Comparison of ENCODE assay signal across 8 cellular contexts in genomic region chr2:70089220-70089945, GRCh38.
A peak's percentile ranks its signal among the peaks of the same experiment; 100 is the strongest.
DNase-seq lines count a peak whose midpoint lies in the region; ATAC-seq and TF ChIP-seq lines count a peak whose summit lies in the region.

No MANE protein-coding gene starts in this region.

- H3K4me1 ChIP-seq in neutrophil (ENCODE audit: control insufficient read depth in 1 of 2, insufficient read depth in 1 of 2, low read depth in 1 of 2, low read length in 1 of 2): peaks cover 64 to 66% of the 10 kb centered on the region in 2 experiments

- H3K27ac ChIP-seq in VCaP: peak overlapping the region; percentile 99
- peak overlapping the region; percentile 100 for H3K27ac ChIP-seq in epithelial cell of prostate
- H3K27ac ChIP-seq in neutrophil: peak overlapping the region; percentile 99

- H3K4me3 ChIP-seq in neutrophil (ENCODE audit: low read depth in 1 of 2, low read length in 1 of 2): peak overlapping the region; percentile 78 to 97

- no peak for TF ChIP-seq CTCF in VCaP (conservative IDR thresholded peaks at IDR 0.05)
- TF ChIP-seq CTCF in neutrophil (IDR thresholded peaks at IDR 0.05): no peak

- H3K27me3 ChIP-seq in neutrophil: no peaks in the 10 kb centered on the region

- no peaks in the 10 kb centered on the region for H3K9me3 ChIP-seq in neutrophil

- no peak for ATAC-seq in GM21528 (IDR thresholded peaks at IDR 0.05; ENCODE audit: low FRiP score, unreplicated experiment)

- in situ Hi-C loops in KBM-7 (cut with MboI; ENCODE audit: low pct_unique_long_range_greater_than_20kb, low sequenced_read_pairs): loop anchor here (10.0 kb wide), 1 partner anchor 45 kb away; no protein-coding TSS in a partner anchor

- DNase-seq in COLO668 (lab: John Stamatoyannopoulos, UW; ENCODE audit: unreplicated experiment) (peak; percentile 71), KBM-7 (peak; percentile 51), epithelial cell of prostate (ENCODE audit: low read depth, low spot score) (no peak), kidney glomerular epithelial cell (lab: John Stamatoyannopoulos, UW) (no peak), dedifferentiated amniotic fluid mesenchymal stem cell (ENCODE audit: extremely low spot score) (no peak)

- H3K36me3 ChIP-seq in neutrophil: no peaks in the 10 kb centered on the region

Comparison
In these comparisons a context has a peak if more than half of its experiments do, and no peak if none do; other contexts are left out.
1. DNase-seq: peak in COLO668 (single experiment) and KBM-7 (single experiment); none in epithelial cell of prostate (single experiment), kidney glomerular epithelial cell (single experiment) and dedifferentiated amniotic fluid mesenchymal stem cell (single experiment).
2. Peak in every context shown above with its lines, with median percentiles within 50 percentile points of each other: H3K27ac ChIP-seq.